In genomic region chr11:65575568-65576231, GRCh38 we compare ENCODE assay signal across 8 cellular contexts. TPM values are rescaled to one million over a fixed set of nuclear protein-coding genes. Genes with fewer than 3 reads are reported as not detected.
DNase-seq lines count a peak whose midpoint lies in the region; ATAC-seq, FAIRE-seq and TF ChIP-seq lines count a peak whose summit lies in the region.

Gene EHBP1L1, plus strand, starts transcription at chr11:65576053. Its CDS starts 250 bp downstream, at chr11:65576303.

- H3K4me3 ChIP-seq in parathyroid adenoma (ENCODE audit: low read depth, low read length): peak within 1 kb of the TSS; percentile 49

- no peaks in the 10 kb centered on the region for H3K79me2 ChIP-seq in parathyroid adenoma

- no peaks in the 10 kb centered on the region for H3K27me3 ChIP-seq in parathyroid adenoma (ENCODE audit: control insufficient read depth, insufficient read depth, low read length)

- no peak within 1 kb of the TSS for H3K9ac ChIP-seq in parathyroid adenoma

- no peaks in the 10 kb centered on the region for H3K36me3 ChIP-seq in parathyroid adenoma (ENCODE audit: control insufficient read depth, insufficient read depth, low read length)

- H2AFZ ChIP-seq in parathyroid adenoma: no peak within 1 kb of the TSS

- peak within 1 kb of the TSS; percentile 90 for H3K27ac ChIP-seq in parathyroid adenoma

- ATAC-seq in HG02610 (IDR thresholded peaks at IDR 0.05; ENCODE audit: unreplicated experiment) (peak; percentile 24), HG03095 (IDR thresholded peaks at IDR 0.05; ENCODE audit: unreplicated experiment) (no peak)

- peak; percentile 73 for DNase-seq in COLO668 (lab: John Stamatoyannopoulos, UW; ENCODE audit: unreplicated experiment)
- peak; percentile 92 for DNase-seq in activated effector memory CD4-positive, alpha-beta T cell treated with anti-CD3 and anti-CD28 coated beads, Interleukin-2, amount 50 U/mL, for 16 hours
- peak; percentile 82 to 83 for DNase-seq in frontal cortex (ENCODE audit: low spot score in 2 of 2)
- no peak for DNase-seq in ureter (ENCODE audit: low spot score)

- FAIRE-seq in frontal cortex (lab: Jason Lieb, UNC): no peak

- no peak for TF ChIP-seq CTCF in parathyroid adenoma (IDR thresholded peaks at IDR 0.05)

- H3K4me2 ChIP-seq in parathyroid adenoma (ENCODE audit: low read length): peak within 1 kb of the TSS; percentile 68

- no peaks in the 10 kb centered on the region for H3K9me3 ChIP-seq in parathyroid adenoma (ENCODE audit: control insufficient read depth, low read length)

- peak; percentile 73 for TF ChIP-seq POLR2A in Raji (IDR thresholded peaks at IDR 0.05; ENCODE audit: insufficient read depth, low read depth, low read length)

- peaks cover 10% of the 10 kb centered on the region for H3K4me1 ChIP-seq in parathyroid adenoma

RNA-seq across cellular contexts. Expression of gene EHBP1L1, which starts in this region (rescaled TPM):
- 8.6 TPM for total RNA-seq in frontal cortex
- 122 TPM for total RNA-seq in ureter

Comparison
In these comparisons a context has a peak if more than half of its experiments do, and no peak if none do; other contexts are left out.
1. RNA of gene EHBP1L1 (total RNA-seq): 122 TPM in ureter (single experiment); 8.6 TPM in frontal cortex (single experiment); every median in the first group is over 10 times any median in the second.